ENCODE assay signal across 22 cellular contexts in genomic region chr19:7408251-7408650, GRCh38. TPM values are rescaled to one million over a fixed set of nuclear protein-coding genes. Genes with fewer than 3 reads are reported as not detected.
DNase-seq lines count a peak whose midpoint lies in the region; ATAC-seq and TF ChIP-seq lines count a peak whose summit lies in the region.
"Had no signal": no experiment of that assay in that cellular context is flagged by ENCODE, and none has a peak within 500 bp of the region (broad histone marks: within the 10 kb centered on the region; RNA-seq: fewer than 3 reads in every experiment).

No MANE protein-coding gene starts in this region.

- no peak for DNase-seq in CD4-positive, CD25-positive, alpha-beta regulatory T cell
- DNase-seq in Caco-2 (no peak), T-helper 17 cell (no peak), mesothelial cell of epicardium (ENCODE audit: low spot score in 2 of 2, unreplicated experiment in 2 of 2) (no peak), NCI-H187 treated with DMSO at 0.1 percent for 48 hours (lab: John Stamatoyannopoulos, UW) (no peak), psoas muscle (no peak), NCI-H1417 (lab: John Stamatoyannopoulos, UW) (no peak)
- no peak for DNase-seq in activated effector memory CD4-positive, alpha-beta T cell treated with anti-CD3 and anti-CD28 coated beads, Interleukin-2, amount 50 U/mL, for 16 hours
- DNase-seq: activated CD4-positive, alpha-beta T cell treated with anti-CD3 and anti-CD28 coated beads for 4 hours; activated CD8-positive, alpha-beta memory T cell treated with anti-CD3 and anti-CD28 coated beads, Interleukin-2, amount 50 U/mL, for 4 hours; activated naive CD4-positive, alpha-beta T cell treated with Interleukin-2 at 50 U/mL for 16 hours; CD8-positive, alpha-beta memory T cell; central memory CD4-positive, alpha-beta T cell; dermis blood vessel endothelial cell; DMS53; GF-D8; heart left ventricle; HFFc6; midbrain; NCI-H187 had no signal

- intact Hi-C loops in Caco-2 (cut with micrococcal nuclease; ENCODE audit: unreplicated experiment) = no loop called here
- intact Hi-C loops in psoas muscle (cut with DNase I) = no loop called here

- POLR2A ChIA-PET in Caco-2 (lab: Charles Lee) = no interaction called here

- no peak overlapping the region for H3K27ac ChIP-seq in CD4-positive, CD25-positive, alpha-beta regulatory T cell (ENCODE audit: insufficient read depth, low read length, poor library complexity, severe bottlenecking)
- H3K27ac ChIP-seq in psoas muscle = no peak overlapping the region
- H3K27ac ChIP-seq: heart left ventricle, KMS-11, prostate gland had no signal

- H3K9me3 ChIP-seq in CD4-positive, CD25-positive, alpha-beta regulatory T cell (ENCODE audit: control insufficient read depth in 2 of 2, low read length in 2 of 2) = no peaks in the 10 kb centered on the region
- H3K9me3 ChIP-seq in Caco-2 (no peaks in the 10 kb centered on the region), T-helper 17 cell (ENCODE audit: control insufficient read depth, low read length, poor library complexity, severe bottlenecking) (no peaks in the 10 kb centered on the region), psoas muscle (no peaks in the 10 kb centered on the region)
- H3K9me3 ChIP-seq: heart left ventricle, prostate gland had no signal

- peaks cover 20% of the 10 kb centered on the region for H3K36me3 Mint-ChIP-seq in CD4-positive, CD25-positive, alpha-beta regulatory T cell
- H3K36me3 Mint-ChIP-seq in Caco-2 (ENCODE audit: insufficient read depth, unreplicated experiment) (peaks cover 25% of the 10 kb centered on the region), T-helper 17 cell (ENCODE audit: low read depth) (peaks cover 6% of the 10 kb centered on the region), mesothelial cell of epicardium (peaks cover 21% of the 10 kb centered on the region)

- H3K27me3 ChIP-seq in CD4-positive, CD25-positive, alpha-beta regulatory T cell (ENCODE audit: control insufficient read depth, insufficient read depth, low read length) = no peaks in the 10 kb centered on the region
- H3K27me3 ChIP-seq in Caco-2 (replicated peaks; ENCODE audit: control insufficient read depth, insufficient read depth, low read length) (no peaks in the 10 kb centered on the region), psoas muscle (ENCODE audit: insufficient read depth in 3 of 3, low read length in 2 of 3) (no peaks in the 10 kb centered on the region)
- H3K27me3 ChIP-seq: heart left ventricle had no signal

- ATAC-seq in CD4-positive, CD25-positive, alpha-beta regulatory T cell (ENCODE audit: low read depth in 2 of 2) = no peak
- peak; percentile 10 for ATAC-seq in T-helper 17 cell
- ATAC-seq in psoas muscle = no peak

- CTCF ChIA-PET in Caco-2 (lab: Charles Lee) = interaction anchor here (0.6 kb wide), 1 partner anchor 1045 kb away, joined by 3 read pairs; no protein-coding TSS in a partner anchor

- WGBS in psoas muscle, 3 donors = 74 to 88% (median 83%) methylated on average over 5 of the region's 5 CpGs

- H3K4me3 Mint-ChIP-seq in CD4-positive, CD25-positive, alpha-beta regulatory T cell = peak overlapping the region in 2 of 4 donors; percentile 36 to 38
- no peak overlapping the region for H3K4me3 Mint-ChIP-seq in Caco-2 (ENCODE audit: unreplicated experiment)
- no peak overlapping the region for H3K4me3 Mint-ChIP-seq in T-helper 17 cell
- no peak overlapping the region for H3K4me3 Mint-ChIP-seq in mesothelial cell of epicardium
- H3K4me3 Mint-ChIP-seq: CD8-positive, alpha-beta memory T cell; HFFc6 had no signal

- no peaks in the 10 kb centered on the region for H3K27me3 Mint-ChIP-seq in CD4-positive, CD25-positive, alpha-beta regulatory T cell
- H3K27me3 Mint-ChIP-seq in Caco-2 (ENCODE audit: insufficient read depth, unreplicated experiment) (no peaks in the 10 kb centered on the region), T-helper 17 cell (no peaks in the 10 kb centered on the region), mesothelial cell of epicardium (ENCODE audit: low read depth) (no peaks in the 10 kb centered on the region)
- H3K27me3 Mint-ChIP-seq: CD8-positive, alpha-beta memory T cell had no signal

- peaks cover 46% of the 10 kb centered on the region for H3K36me3 ChIP-seq in CD4-positive, CD25-positive, alpha-beta regulatory T cell (ENCODE audit: control insufficient read depth, insufficient read depth, low read length)
- H3K36me3 ChIP-seq in Caco-2 (ENCODE audit: control insufficient read depth, insufficient read depth, low read length) (no peaks in the 10 kb centered on the region), psoas muscle (ENCODE audit: insufficient read depth in 1 of 2, low read depth in 1 of 2) (peaks cover 0 to 5% of the 10 kb centered on the region in 2 donors)
- H3K36me3 ChIP-seq: prostate gland had no signal

- peaks cover 5% of the 10 kb centered on the region for H3K4me1 ChIP-seq in CD4-positive, CD25-positive, alpha-beta regulatory T cell (ENCODE audit: control insufficient read depth, insufficient read depth, low read length, poor library complexity, severe bottlenecking)
- no peaks in the 10 kb centered on the region for H3K4me1 ChIP-seq in Caco-2
- no peaks in the 10 kb centered on the region for H3K4me1 ChIP-seq in psoas muscle
- H3K4me1 ChIP-seq: heart left ventricle, prostate gland had no signal

- no peak overlapping the region for H3K4me3 ChIP-seq in CD4-positive, CD25-positive, alpha-beta regulatory T cell (ENCODE audit: low read depth, low read length)
- H3K4me3 ChIP-seq in Caco-2 (ENCODE audit: low read depth, low read length) = no peak overlapping the region
- no peak overlapping the region for H3K4me3 ChIP-seq in psoas muscle
- H3K4me3 ChIP-seq: heart left ventricle, prostate gland had no signal

- peaks cover 0 to 2% (median 0%) of the 10 kb centered on the region in 7 donors for H3K9me3 Mint-ChIP-seq in CD4-positive, CD25-positive, alpha-beta regulatory T cell
- H3K9me3 Mint-ChIP-seq in Caco-2 (ENCODE audit: unreplicated experiment) = no peaks in the 10 kb centered on the region
- no peaks in the 10 kb centered on the region for H3K9me3 Mint-ChIP-seq in mesothelial cell of epicardium
- H3K9me3 Mint-ChIP-seq: CD8-positive, alpha-beta memory T cell; HFFc6 had no signal

- H3K27ac Mint-ChIP-seq in CD4-positive, CD25-positive, alpha-beta regulatory T cell = peak overlapping the region in 2 of 3 donors; percentile 42 to 82
- H3K27ac Mint-ChIP-seq in Caco-2 (ENCODE audit: unreplicated experiment) = no peak overlapping the region
- peak overlapping the region; percentile 54 for H3K27ac Mint-ChIP-seq in T-helper 17 cell
- H3K27ac Mint-ChIP-seq in mesothelial cell of epicardium = peak overlapping the region; percentile 23
- H3K27ac Mint-ChIP-seq: HFFc6 had no signal

- no peak for TF ChIP-seq CTCF in Caco-2 (IDR thresholded peaks at IDR 0.05; ENCODE audit: insufficient read depth in 1 of 2, low read depth in 1 of 2, low read length in 1 of 2, severe bottlenecking in 1 of 2, unreplicated experiment in 1 of 2)
- no peak for TF ChIP-seq CTCF in mesothelial cell of epicardium (IDR thresholded peaks at IDR 0.05; ENCODE audit: unreplicated experiment)
- TF ChIP-seq CTCF in psoas muscle (IDR thresholded peaks at IDR 0.05) = no peak

- TSS peak; percentile 13 for BruUV-seq in Caco-2 (replicated peaks; lab: Mats Ljungman, UMichigan)

- H3K4me1 Mint-ChIP-seq in CD4-positive, CD25-positive, alpha-beta regulatory T cell = peaks cover 5 to 45% (median 22%) of the 10 kb centered on the region in 4 donors
- H3K4me1 Mint-ChIP-seq in Caco-2 (ENCODE audit: low read depth, unreplicated experiment) = peaks cover 6% of the 10 kb centered on the region
- H3K4me1 Mint-ChIP-seq in T-helper 17 cell = peaks cover 26% of the 10 kb centered on the region
- no peaks in the 10 kb centered on the region for H3K4me1 Mint-ChIP-seq in mesothelial cell of epicardium

RNA-seq across cellular contexts. Expression of gene ARHGEF18, which starts 59.5 kb away (rescaled TPM):
- total RNA-seq in CD4-positive, CD25-positive, alpha-beta regulatory T cell = 155 TPM
- polyA plus RNA-seq in CD4-positive, CD25-positive, alpha-beta regulatory T cell = 1 to 10 TPM; 2.5 to 7.1 (median 4.0) TPM
- 50.4 and 53.1 TPM in 2 replicates for total RNA-seq in Caco-2 (2022)
- total RNA-seq in T-helper 17 cell = 100 to 1,000 TPM; 118 to 127 TPM
- total RNA-seq in mesothelial cell of epicardium = 45.3 to 50.3 TPM (median 47.8 TPM) in 3 replicates
- total RNA-seq in psoas muscle = 1 to 10 TPM; 6.0 to 8.3 (median 6.9) TPM
- polyA plus RNA-seq in psoas muscle = 10 to 100 TPM in 1 of 3 donors, 1 to 10 TPM in 2; 3.5 to 12.2 (median 5.3) TPM
